ENCODE assay signal across 8 cellular contexts in genomic region chr4:20252656-20253271, GRCh38. TPM values are rescaled to one million over a fixed set of nuclear protein-coding genes. Genes with fewer than 3 reads are reported as not detected.
DNase-seq lines count a peak whose midpoint lies in the region; ATAC-seq, FAIRE-seq and TF ChIP-seq lines count a peak whose summit lies in the region.

No MANE protein-coding gene starts in this region.

- no peak overlapping the region for H2BK120ac ChIP-seq in mesendoderm (ENCODE audit: low read depth, low read length)

- no peak overlapping the region for H3K18ac ChIP-seq in mesendoderm (ENCODE audit: low read length)

- H3K27me3 ChIP-seq in MM.1S (replicated peaks; ENCODE audit: insufficient read depth, low read length) (peaks cover 11% of the 10 kb centered on the region; the same call in 1 of the 2 replicates), mesendoderm (ENCODE audit: insufficient read depth, low read length, poor library complexity) (peaks cover 4% of the 10 kb centered on the region), aorta (ENCODE audit: control insufficient read depth in 1 of 2, insufficient read depth in 2 of 2, low read length in 1 of 2) (no peaks in the 10 kb centered on the region)

- no peak overlapping the region for H3K27ac ChIP-seq in MM.1S (ENCODE audit: low read length)
- no peak overlapping the region for H3K27ac ChIP-seq in mesendoderm (ENCODE audit: low read depth, low read length)
- no peak overlapping the region for H3K27ac ChIP-seq in aorta (ENCODE audit: low read depth in 1 of 2, low read length in 2 of 2)

- H3K56ac ChIP-seq in mesendoderm (ENCODE audit: low read length) = peak overlapping the region; percentile 26

- H2AFZ ChIP-seq in MM.1S (ENCODE audit: low read length) = peak overlapping the region; percentile 98

- peak overlapping the region; percentile 76 for H3K4me3 ChIP-seq in MM.1S (ENCODE audit: low read length)
- peak overlapping the region; percentile 73 for H3K4me3 ChIP-seq in choroid plexus epithelial cell (ENCODE audit: low read depth, low read length)
- H3K4me3 ChIP-seq in mesendoderm (ENCODE audit: low read length) = peak overlapping the region; percentile 53
- peak overlapping the region; percentile 11 to 73 for H3K4me3 ChIP-seq in aorta (ENCODE audit: low read length in 2 of 2)

- DNase-seq in GM03348 (ENCODE audit: low spot score) (peak; percentile 52), MM.1S (peak; percentile 27), choroid plexus epithelial cell (ENCODE audit: low read depth) (peak; percentile 47), mesendoderm (peak; percentile 70), aorta (peak; percentile 55 to 82), HTR-8/SVneo (ENCODE audit: insufficient read length, low spot score) (no peak)

- no peaks in the 10 kb centered on the region for H3K79me1 ChIP-seq in mesendoderm (ENCODE audit: low read length)

- H3K9ac ChIP-seq in MM.1S (ENCODE audit: low read length) = peak overlapping the region; percentile 43; the same call in 1 of the 2 replicates
- peak overlapping the region; percentile 69 for H3K9ac ChIP-seq in mesendoderm (ENCODE audit: low read length)

- no peak for FAIRE-seq in HTR-8/SVneo (lab: Jason Lieb, UNC)

- intact Hi-C loops in aorta (cut with DNase I) = no loop called here

- H3K9me3 ChIP-seq in MM.1S (replicated peaks; ENCODE audit: insufficient read depth, low read length) (no peaks in the 10 kb centered on the region), aorta (ENCODE audit: control insufficient read depth, low read length) (no peaks in the 10 kb centered on the region)

- no peak overlapping the region for H3K4ac ChIP-seq in mesendoderm (ENCODE audit: low read depth, low read length)

- no CpG with 5 or more reads among the region's 54 CpGs for WGBS in mesendoderm (ENCODE audit: extremely low coverage, insufficient coverage, low lambda C conversion rate)
- WGBS in aorta, 2 donors = 1% methylated on average over 53 to 54 of the region's 54 CpGs

- H3K23ac ChIP-seq in mesendoderm (ENCODE audit: low read length) = no peak overlapping the region

- no peaks in the 10 kb centered on the region for H3K9me2 ChIP-seq in MM.1S (replicated peaks; ENCODE audit: insufficient read depth, low read length)

- ATAC-seq in aorta (ENCODE audit: low FRiP score) = peak; percentile 11
- no peak for ATAC-seq in HG03520 (IDR thresholded peaks at IDR 0.05; ENCODE audit: unreplicated experiment)
- ATAC-seq in HG03039 (IDR thresholded peaks at IDR 0.05; ENCODE audit: unreplicated experiment) = no peak

- H3K79me2 ChIP-seq in MM.1S (ENCODE audit: low read length) = no peaks in the 10 kb centered on the region
- H3K79me2 ChIP-seq in mesendoderm (ENCODE audit: control insufficient read depth, insufficient read depth, low read length) = peaks cover 10% of the 10 kb centered on the region

- H4K8ac ChIP-seq in mesendoderm (ENCODE audit: low read depth, low read length) = no peak overlapping the region

- TF ChIP-seq CTCF in MM.1S (IDR thresholded peaks at IDR 0.05; ENCODE audit: low read length) (no peak), choroid plexus epithelial cell (conservative IDR thresholded peaks at IDR 0.05; ENCODE audit: low read depth, low read length) (no peak)

- no peaks in the 10 kb centered on the region; the same call in 1 of the 2 replicates for H3K4me1 ChIP-seq in MM.1S (ENCODE audit: low read length)
- H3K4me1 ChIP-seq in mesendoderm (ENCODE audit: control insufficient read depth, low read depth, low read length) = no peaks in the 10 kb centered on the region
- no peaks in the 10 kb centered on the region for H3K4me1 ChIP-seq in aorta (ENCODE audit: control insufficient read depth in 1 of 2, insufficient read depth in 2 of 2, low read length in 2 of 2)

- H2BK15ac ChIP-seq in mesendoderm (replicated peaks; ENCODE audit: low read depth) = no peak overlapping the region

- H3K36me3 ChIP-seq in MM.1S (replicated peaks; ENCODE audit: insufficient read depth, low read length) (no peaks in the 10 kb centered on the region), mesendoderm (ENCODE audit: control insufficient read depth, insufficient read depth, low read length) (no peaks in the 10 kb centered on the region), aorta (ENCODE audit: control insufficient read depth in 1 of 2, insufficient read depth in 2 of 2, low read length in 1 of 2) (no peaks in the 10 kb centered on the region)

- no peak overlapping the region for H2AK5ac ChIP-seq in mesendoderm (ENCODE audit: low read length)

- no peaks in the 10 kb centered on the region; the same call in 1 of the 2 replicates for H3F3A ChIP-seq in MM.1S (ENCODE audit: insufficient read depth, low read length)

- H3K4me2 ChIP-seq in MM.1S (ENCODE audit: low read depth, low read length) (peak overlapping the region; percentile 100), mesendoderm (ENCODE audit: low read length) (peak overlapping the region; percentile 79)

- no peak overlapping the region for H4K5ac ChIP-seq in mesendoderm (ENCODE audit: low read length)

- no peaks in the 10 kb centered on the region for H4K20me1 ChIP-seq in MM.1S (ENCODE audit: insufficient read depth, low read length)

- H2BK5ac ChIP-seq in mesendoderm (ENCODE audit: low read length) = no peak overlapping the region

RNA-seq across cellular contexts. Expression of gene SLIT2, which starts 1.1 kb away (rescaled TPM):
- polyA plus RNA-seq in mesendoderm (2013, experiment 1 of 2) = 23.4 TPM
- 23.2 TPM for polyA plus RNA-seq in mesendoderm (2013, experiment 2 of 2)
- total RNA-seq in aorta = 100 to 1,000 TPM in 1 of 2 donors, 10 to 100 TPM in 1; 31.3 to 119 TPM
- polyA plus RNA-seq in aorta = 10 to 100 TPM in 1 of 2 donors, 1 to 10 TPM in 1; 1.3 to 15.1 TPM
